Comparison of ENCODE assay signal across 21 cellular contexts in the genomic region with DNA sequence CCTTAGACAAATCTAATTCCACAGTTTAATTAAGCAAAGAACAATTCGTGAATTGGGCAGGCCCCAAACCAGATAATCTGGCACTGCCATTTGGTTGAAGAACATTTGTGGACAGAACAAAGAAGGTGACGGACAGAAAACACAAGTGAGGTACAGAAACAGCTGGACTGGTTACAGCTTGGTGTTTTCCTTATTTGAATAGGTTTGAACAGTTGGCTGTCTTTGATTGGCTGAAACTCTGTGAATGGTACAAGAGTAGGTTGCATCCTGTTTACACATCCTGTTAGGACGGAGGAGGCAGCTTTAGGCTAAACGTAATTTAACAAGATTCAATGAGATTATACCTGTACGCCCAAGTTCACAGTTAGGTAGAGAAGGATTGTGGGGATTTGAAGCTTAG.
DNase-seq lines count a peak whose midpoint lies in the region; ATAC-seq and TF ChIP-seq lines count a peak whose summit lies in the region.
"Had no signal": no experiment of that assay in that cellular context is flagged by ENCODE, and none has a peak within 500 bp of the region (broad histone marks: within the 10 kb centered on the region; RNA-seq: fewer than 3 reads in every experiment).

No MANE protein-coding gene starts in this region.

- H3K27ac Mint-ChIP-seq in endothelial cell (ENCODE audit: unreplicated experiment) (peak overlapping the region; percentile 53), progenitor cell of endocrine pancreas (peak overlapping the region; percentile 80)
- no peak overlapping the region for H3K27ac Mint-ChIP-seq in stimulated activated effector memory CD8-positive, alpha-beta T cell treated with anti-CD3 and anti-CD28 coated beads, Interleukin-12 subunit alpha, Interleukin-12 subunit beta, amount 100 ng/mL, for 72 hours
- H3K27ac Mint-ChIP-seq: activated CD8-positive, alpha-beta memory T cell treated with anti-CD3 and anti-CD28 coated beads, Interleukin-2, amount 10 ng/mL, durations not matched to agents 7 days and 5 days; stimulated activated memory B cell treated with anti-CD40 and anti-IgM and Interleukin-4, amounts not matched to agents 10 μg/mL and 1 μg/mL and 100 μg/mL, for 72 hours had no signal

- H3K4me3 Mint-ChIP-seq in endothelial cell (ENCODE audit: unreplicated experiment) (no peak overlapping the region), progenitor cell of endocrine pancreas (ENCODE audit: low read depth) (no peak overlapping the region)
- H3K4me3 Mint-ChIP-seq in stimulated activated effector memory CD8-positive, alpha-beta T cell treated with anti-CD3 and anti-CD28 coated beads, Interleukin-12 subunit alpha, Interleukin-12 subunit beta, amount 100 ng/mL, for 72 hours, result no peak overlapping the region
- H3K4me3 Mint-ChIP-seq: activated CD8-positive, alpha-beta memory T cell treated with anti-CD3 and anti-CD28 coated beads, Interleukin-2, amount 10 ng/mL, durations not matched to agents 7 days and 5 days; stimulated activated memory B cell treated with anti-CD40 and anti-IgM and Interleukin-4, amounts not matched to agents 10 μg/mL and 1 μg/mL and 100 μg/mL, for 72 hours had no signal

- H3K9me3 ChIP-seq in heart right ventricle (no peaks in the 10 kb centered on the region), aorta (ENCODE audit: control insufficient read depth, low read length) (no peaks in the 10 kb centered on the region)
- H3K9me3 ChIP-seq: vagina had no signal

- H3K27ac ChIP-seq in heart right ventricle, result peak overlapping the region in 9 of 10 donors; percentile 73 to 93 (median 86)
- H3K27ac ChIP-seq in aorta (ENCODE audit: low read depth in 1 of 2, low read length in 2 of 2), result peak overlapping the region; percentile 100
- H3K27ac ChIP-seq: KMS-11 had no signal

- H3K4me1 Mint-ChIP-seq in endothelial cell (ENCODE audit: unreplicated experiment), result peaks cover 34% of the 10 kb centered on the region
- H3K4me1 Mint-ChIP-seq in progenitor cell of endocrine pancreas (ENCODE audit: low read depth), result peaks cover 28% of the 10 kb centered on the region
- peaks cover 24% of the 10 kb centered on the region for H3K4me1 Mint-ChIP-seq in stimulated activated effector memory CD8-positive, alpha-beta T cell treated with anti-CD3 and anti-CD28 coated beads, Interleukin-12 subunit alpha, Interleukin-12 subunit beta, amount 100 ng/mL, for 72 hours

- H3K4me1 ChIP-seq in heart right ventricle (peaks cover 29 to 99% (median 82%) of the 10 kb centered on the region in 9 donors), aorta (ENCODE audit: control insufficient read depth in 1 of 2, insufficient read depth in 2 of 2, low read length in 2 of 2) (peaks cover 14 to 37% of the 10 kb centered on the region in 2 donors)

- H3K36me3 ChIP-seq in heart right ventricle (no peaks in the 10 kb centered on the region), aorta (ENCODE audit: control insufficient read depth in 1 of 2, insufficient read depth in 2 of 2, low read length in 1 of 2) (no peaks in the 10 kb centered on the region)
- H3K36me3 ChIP-seq: vagina had no signal

- H3K9me3 Mint-ChIP-seq in endothelial cell (ENCODE audit: unreplicated experiment) (no peaks in the 10 kb centered on the region), progenitor cell of endocrine pancreas (ENCODE audit: low read depth) (peaks cover 3% of the 10 kb centered on the region)
- H3K9me3 Mint-ChIP-seq in stimulated activated effector memory CD8-positive, alpha-beta T cell treated with anti-CD3 and anti-CD28 coated beads, Interleukin-12 subunit alpha, Interleukin-12 subunit beta, amount 100 ng/mL, for 72 hours, result no peaks in the 10 kb centered on the region
- H3K9me3 Mint-ChIP-seq: stimulated activated memory B cell treated with anti-CD40 and anti-IgM and Interleukin-4, amounts not matched to agents 10 μg/mL and 1 μg/mL and 100 μg/mL, for 72 hours had no signal

- intact Hi-C loops in heart right ventricle (cut with DNase I) (loop anchor here in 7 of 10 donors (5.0 to 10.0 kb wide), 7 partner anchors 114 to 686 kb away; a partner anchor contains a TSS), cardiac septum (cut with DNase I) (loop anchor here (5.0 to 10.0 kb wide), 3 partner anchors 304 to 686 kb away; no protein-coding TSS in a partner anchor), aorta (cut with DNase I) (loop anchor here in 1 of 2 donors (5.0 to 10.0 kb wide), 3 partner anchors 316 to 684 kb away; no protein-coding TSS in a partner anchor)

- H3K27me3 Mint-ChIP-seq in endothelial cell (ENCODE audit: unreplicated experiment), result peaks cover 3% of the 10 kb centered on the region
- H3K27me3 Mint-ChIP-seq in progenitor cell of endocrine pancreas, result no peaks in the 10 kb centered on the region
- H3K27me3 Mint-ChIP-seq: activated CD8-positive, alpha-beta memory T cell treated with anti-CD3 and anti-CD28 coated beads, Interleukin-2, amount 10 ng/mL, durations not matched to agents 7 days and 5 days; stimulated activated memory B cell treated with anti-CD40 and anti-IgM and Interleukin-4, amounts not matched to agents 10 μg/mL and 1 μg/mL and 100 μg/mL, for 72 hours had no signal

- H3K27me3 ChIP-seq in heart right ventricle (no peaks in the 10 kb centered on the region), aorta (ENCODE audit: control insufficient read depth in 1 of 2, insufficient read depth in 2 of 2, low read length in 1 of 2) (no peaks in the 10 kb centered on the region)
- H3K27me3 ChIP-seq: vagina had no signal

- ATAC-seq in heart right ventricle (no peak), aorta (ENCODE audit: low FRiP score) (no peak)
- ATAC-seq in stimulated activated effector memory CD8-positive, alpha-beta T cell treated with anti-CD3 and anti-CD28 coated beads, Interleukin-12 subunit alpha, Interleukin-12 subunit beta, amount 100 ng/mL, for 72 hours, result no peak
- ATAC-seq: activated CD8-positive, alpha-beta memory T cell treated with anti-CD3 and anti-CD28 coated beads, Interleukin-2, amount 10 ng/mL, durations not matched to agents 7 days and 5 days; stimulated activated memory B cell treated with anti-CD40 and anti-IgM and Interleukin-4, amounts not matched to agents 10 μg/mL and 1 μg/mL and 100 μg/mL, for 72 hours had no signal

- no peak for DNase-seq in heart right ventricle
- DNase-seq in cardiac septum (ENCODE audit: low spot score), result no peak
- DNase-seq in endothelial cell (ENCODE audit: low spot score), result no peak
- DNase-seq in progenitor cell of endocrine pancreas (ENCODE audit: low spot score, unreplicated experiment), result no peak
- no peak for DNase-seq in aorta
- DNase-seq in activated gamma-delta T cell (lab: John Stamatoyannopoulos, UW), result no peak
- no peak for DNase-seq in GM19240 (ENCODE audit: insufficient read length, low spot score)
- DNase-seq in stimulated activated effector memory CD8-positive, alpha-beta T cell treated with anti-CD3 and anti-CD28 coated beads, Interleukin-12 subunit alpha, Interleukin-12 subunit beta, amount 100 ng/mL, for 72 hours (ENCODE audit: low spot score in 2 of 2), result no peak
- DNase-seq: activated CD4-positive, alpha-beta T cell treated with anti-CD3 and anti-CD28 coated beads for 1 hour; activated CD8-positive, alpha-beta memory T cell treated with anti-CD3 and anti-CD28 coated beads, Interleukin-2, amount 10 ng/mL, durations not matched to agents 7 days and 5 days; activated effector memory CD4-positive, alpha-beta T cell treated with anti-CD3 and anti-CD28 coated beads, Interleukin-2, amount 50 U/mL, for 16 hours; amygdala; COR-L47; H7; head of caudate nucleus; kidney; NCI-H1417 treated with DMSO at 0.1 percent for 48 hours; nucleus accumbens had no signal

- H3K36me3 Mint-ChIP-seq in endothelial cell (ENCODE audit: low read depth, unreplicated experiment), result peaks cover 4% of the 10 kb centered on the region
- peaks cover 7% of the 10 kb centered on the region for H3K36me3 Mint-ChIP-seq in progenitor cell of endocrine pancreas (ENCODE audit: insufficient read depth)
- no peaks in the 10 kb centered on the region for H3K36me3 Mint-ChIP-seq in stimulated activated effector memory CD8-positive, alpha-beta T cell treated with anti-CD3 and anti-CD28 coated beads, Interleukin-12 subunit alpha, Interleukin-12 subunit beta, amount 100 ng/mL, for 72 hours

- H3K4me3 ChIP-seq in heart right ventricle (no peak overlapping the region), aorta (ENCODE audit: low read length in 2 of 2) (no peak overlapping the region)
- H3K4me3 ChIP-seq: vagina had no signal

- 72 to 74% methylated on average over 5 of the region's 5 CpGs for WGBS in heart right ventricle, 2 donors
- WGBS in aorta, 2 donors, result 69 to 78% methylated on average over 5 of the region's 5 CpGs

- TF ChIP-seq CTCF in heart right ventricle (IDR thresholded peaks at IDR 0.05), result no peak
- no peak for TF ChIP-seq CTCF in endothelial cell (IDR thresholded peaks at IDR 0.05; ENCODE audit: unreplicated experiment)
- no peak for TF ChIP-seq CTCF in progenitor cell of endocrine pancreas (IDR thresholded peaks at IDR 0.05; ENCODE audit: unreplicated experiment)
